30 cellular contexts compared by ENCODE assay signal in genomic region chr1:246065592-246065991, GRCh38.
"Had no signal": no experiment of that assay in that cellular context is flagged by ENCODE, and none has a peak within 500 bp of the region (broad histone marks: within the 10 kb centered on the region; RNA-seq: fewer than 3 reads in every experiment).

No MANE protein-coding gene starts in this region.

- ATAC-seq: activated CD8-positive, alpha-beta T cell treated with anti-CD3 and anti-CD28 coated beads for 36 hours; activated naive CD4-positive, alpha-beta T cell treated with anti-CD3 and anti-CD28 coated beads, Interleukin-2, amount 50 U/mL, for 72 hours; activated T-cell treated with anti-CD3 and anti-CD28 coated beads, Interleukin-2, amount 50 U/mL, for 4 hours; activated T-helper 17 cell treated with anti-CD3 and anti-CD28 coated beads, Interleukin-2, amount 50 U/mL, for 72 hours; effector memory CD8-positive, alpha-beta T cell; stimulated activated naive B cell treated with anti-CD40 and anti-IgM and Interleukin-4, amounts not matched to agents 10 μg/mL and 1 μg/mL and 100 μg/mL, for 72 hours; T-helper 17 cell had no signal

- DNase-seq: activated B cell treated with CpG ODN at 0.5 μM for 24 hours; activated CD4-positive, alpha-beta T cell treated with anti-CD3 and anti-CD28 coated beads, Interleukin-2, amount 50 U/mL, for 1 hour; activated CD8-positive, alpha-beta T cell treated with anti-CD3 and anti-CD28 coated beads for 36 hours; activated naive CD4-positive, alpha-beta T cell; activated T-cell treated with anti-CD3 and anti-CD28 coated beads, Interleukin-2, amount 50 U/mL, for 4 hours; anterior cingulate cortex; cortex of kidney; effector memory CD8-positive, alpha-beta T cell; head of caudate nucleus; hypothalamus; islet precursor cell; left ventricle myocardium inferior; ovary; retina; sigmoid colon; stimulated activated CD4-positive, alpha-beta T cell treated with anti-CD3 and anti-CD28 coated beads, Interleukin-15, amount 100 ng/mL, for 24 hours; stimulated activated CD4-positive, alpha-beta T cell treated with anti-CD3 and anti-CD28 coated beads, Interleukin-2, amount 100 ng/mL, for 24 hours; stimulated activated naive B cell treated with anti-CD40 and anti-IgM and Interleukin-4, amounts not matched to agents 10 μg/mL and 1 μg/mL and 100 μg/mL, for 72 hours; stomach; SW 1271; T-helper 17 cell; thyroid gland; upper lobe of left lung had no signal

- H3K4me3 Mint-ChIP-seq: activated B cell treated with CpG ODN at 0.5 μM for 24 hours; activated CD8-positive, alpha-beta T cell treated with anti-CD3 and anti-CD28 coated beads for 36 hours; activated T-cell treated with anti-CD3 and anti-CD28 coated beads, Interleukin-2, amount 50 U/mL, for 4 hours; activated T-helper 17 cell treated with anti-CD3 and anti-CD28 coated beads, Interleukin-2, amount 50 U/mL, for 72 hours; effector memory CD8-positive, alpha-beta T cell; nephron; stimulated activated naive B cell treated with anti-CD40 and anti-IgM and Interleukin-4, amounts not matched to agents 10 μg/mL and 1 μg/mL and 100 μg/mL, for 72 hours; T-helper 17 cell had no signal

- H3K27me3 Mint-ChIP-seq: activated B cell treated with CpG ODN at 0.5 μM for 24 hours; activated CD8-positive, alpha-beta T cell treated with anti-CD3 and anti-CD28 coated beads for 36 hours; activated T-helper 17 cell treated with anti-CD3 and anti-CD28 coated beads, Interleukin-2, amount 50 U/mL, for 72 hours; effector memory CD8-positive, alpha-beta T cell; progenitor cell of endocrine pancreas; stimulated activated naive B cell treated with anti-CD40 and anti-IgM and Interleukin-4, amounts not matched to agents 10 μg/mL and 1 μg/mL and 100 μg/mL, for 72 hours; T-helper 17 cell had no signal

- H3K27ac ChIP-seq: left ventricle myocardium inferior, neutrophil, ovary, sigmoid colon, stomach, thyroid gland, upper lobe of left lung, vagina had no signal

- H3K27me3 ChIP-seq: ovary, sigmoid colon, stomach, thyroid gland, upper lobe of left lung, vagina had no signal

- H3K9me3 ChIP-seq: left ventricle myocardium inferior, neutrophil, ovary, sigmoid colon, stomach, thyroid gland, upper lobe of left lung, vagina had no signal

- FAIRE-seq: endothelial cell of umbilical vein had no signal

- H3K27ac Mint-ChIP-seq: activated B cell treated with CpG ODN at 0.5 μM for 24 hours; activated CD8-positive, alpha-beta T cell treated with anti-CD3 and anti-CD28 coated beads for 36 hours; activated naive CD4-positive, alpha-beta T cell treated with anti-CD3 and anti-CD28 coated beads, Interleukin-2, amount 50 U/mL, for 72 hours; activated T-helper 17 cell treated with anti-CD3 and anti-CD28 coated beads, Interleukin-2, amount 50 U/mL, for 72 hours; nephron; progenitor cell of endocrine pancreas; stimulated activated naive B cell treated with anti-CD40 and anti-IgM and Interleukin-4, amounts not matched to agents 10 μg/mL and 1 μg/mL and 100 μg/mL, for 72 hours; T-helper 17 cell had no signal

- H3K36me3 Mint-ChIP-seq: activated naive CD4-positive, alpha-beta T cell treated with anti-CD3 and anti-CD28 coated beads, Interleukin-2, amount 50 U/mL, for 72 hours had no signal

- H3K4me1 ChIP-seq: sigmoid colon, stomach, upper lobe of left lung had no signal

- H3K4me1 Mint-ChIP-seq: activated T-helper 17 cell treated with anti-CD3 and anti-CD28 coated beads, Interleukin-2, amount 50 U/mL, for 72 hours had no signal

- H3K9me3 Mint-ChIP-seq: activated B cell treated with CpG ODN at 0.5 μM for 24 hours; activated CD8-positive, alpha-beta T cell treated with anti-CD3 and anti-CD28 coated beads for 36 hours; activated naive CD4-positive, alpha-beta T cell treated with anti-CD3 and anti-CD28 coated beads, Interleukin-2, amount 50 U/mL, for 72 hours; activated T-cell treated with anti-CD3 and anti-CD28 coated beads, Interleukin-2, amount 50 U/mL, for 4 hours; activated T-helper 17 cell treated with anti-CD3 and anti-CD28 coated beads, Interleukin-2, amount 50 U/mL, for 72 hours; effector memory CD8-positive, alpha-beta T cell; nephron; stimulated activated naive B cell treated with anti-CD40 and anti-IgM and Interleukin-4, amounts not matched to agents 10 μg/mL and 1 μg/mL and 100 μg/mL, for 72 hours had no signal

- H3K4me3 ChIP-seq: left ventricle myocardium inferior, ovary, sigmoid colon, stomach, thyroid gland, upper lobe of left lung, vagina had no signal

- H3K36me3 ChIP-seq: left ventricle myocardium inferior, neutrophil, ovary, sigmoid colon, stomach, thyroid gland, upper lobe of left lung, vagina had no signal
